12 cellular contexts compared by ENCODE assay signal in genomic region chr17:35315283-35315682, GRCh38. TPM values are rescaled to one million over a fixed set of nuclear protein-coding genes. Genes with fewer than 3 reads are reported as not detected.
DNase-seq lines count a peak whose midpoint lies in the region; TF ChIP-seq lines count a peak whose summit lies in the region.
"Had no signal": no experiment of that assay in that cellular context is flagged by ENCODE, and none has a peak within 500 bp of the region (broad histone marks: within the 10 kb centered on the region; RNA-seq: fewer than 3 reads in every experiment).

No MANE protein-coding gene starts in this region.

- no peak for DNase-seq in activated CD4-positive, alpha-beta T cell treated with anti-CD3 and anti-CD28 coated beads, Interleukin-2, amount 10 ng/mL, durations not matched to agents 24 days and 14 days
- DNase-seq in activated CD4-positive, alpha-beta T cell treated with anti-CD3 and anti-CD28 coated beads for 48 hours, result no peak
- DNase-seq in amniotic stem cell (lab: John Stamatoyannopoulos, UW) (peak; percentile 51), iris pigment epithelial cell (ENCODE audit: low read depth) (peak; percentile 92), tibial nerve (ENCODE audit: low spot score in 2 of 2) (peak in 1 of 2 donors; percentile 22), HAP-1 (ENCODE audit: low spot score in 2 of 2) (no peak), NCI-H2081 treated with DMSO at 0.1 percent for 48 hours (lab: John Stamatoyannopoulos, UW) (no peak)
- DNase-seq in stimulated activated CD8-positive, alpha-beta memory T cell treated with anti-CD3 and anti-CD28 coated beads, Interleukin-4, amount 100 ng/mL, for 48 hours, result no peak
- DNase-seq: caudate nucleus; stimulated activated naive CD4-positive, alpha-beta T cell treated with Interleukin-2 at 50 U/mL for 16 hours; SW 1271 had no signal

- no peak overlapping the region for H3K27ac Mint-ChIP-seq in activated CD4-positive, alpha-beta T cell treated with anti-CD3 and anti-CD28 coated beads, Interleukin-2, amount 10 ng/mL, durations not matched to agents 24 days and 14 days

- no peak overlapping the region for H3K4me3 ChIP-seq in tibial nerve
- H3K4me3 ChIP-seq in HAP-1, result no peak overlapping the region
- H3K4me3 ChIP-seq: A549 had no signal

- no peak for TF ChIP-seq POLR2A in tibial nerve (IDR thresholded peaks at IDR 0.05)

- WGBS in tibial nerve, 2 donors, result 12 to 25% methylated on average over 5 of the region's 5 CpGs

- H3K9me3 ChIP-seq in tibial nerve (no peaks in the 10 kb centered on the region), HAP-1 (no peaks in the 10 kb centered on the region)
- H3K9me3 ChIP-seq: A549 had no signal

- TF ChIP-seq EP300 in tibial nerve (IDR thresholded peaks at IDR 0.05), result no peak

- peak overlapping the region in 3 of 4 donors; percentile 59 to 73 (median 68) for H3K27ac ChIP-seq in tibial nerve
- H3K27ac ChIP-seq: A549 had no signal

- H3K36me3 ChIP-seq in tibial nerve (no peaks in the 10 kb centered on the region), HAP-1 (replicated peaks) (no peaks in the 10 kb centered on the region)

- H3K4me1 ChIP-seq in tibial nerve, result peaks cover 0 to 31% (median 9%) of the 10 kb centered on the region in 4 donors
- no peaks in the 10 kb centered on the region for H3K4me1 ChIP-seq in HAP-1

- intact Hi-C loops in activated CD4-positive, alpha-beta T cell treated with anti-CD3 and anti-CD28 coated beads, Interleukin-2, amount 10 ng/mL, durations not matched to agents 24 days and 14 days (cut with micrococcal nuclease), result no loop called here

- in situ Hi-C loops in HAP-1 (cut with MboI; ENCODE audit: low sequenced_read_pairs), result loop anchor here (10.0 kb wide), 1 partner anchor 60 kb away; no protein-coding TSS in a partner anchor

- H3K36me3 Mint-ChIP-seq in activated CD4-positive, alpha-beta T cell treated with anti-CD3 and anti-CD28 coated beads, Interleukin-2, amount 10 ng/mL, durations not matched to agents 24 days and 14 days (ENCODE audit: low read depth), result peaks cover 7% of the 10 kb centered on the region

- H3K4me1 Mint-ChIP-seq in activated CD4-positive, alpha-beta T cell treated with anti-CD3 and anti-CD28 coated beads, Interleukin-2, amount 10 ng/mL, durations not matched to agents 24 days and 14 days, result peaks cover 39% of the 10 kb centered on the region

- peak overlapping the region; percentile 38 for H3K4me3 Mint-ChIP-seq in activated CD4-positive, alpha-beta T cell treated with anti-CD3 and anti-CD28 coated beads, Interleukin-2, amount 10 ng/mL, durations not matched to agents 24 days and 14 days

- H3K27me3 Mint-ChIP-seq in activated CD4-positive, alpha-beta T cell treated with anti-CD3 and anti-CD28 coated beads, Interleukin-2, amount 10 ng/mL, durations not matched to agents 24 days and 14 days, result peaks cover 2% of the 10 kb centered on the region

- no peaks in the 10 kb centered on the region for H3K27me3 ChIP-seq in tibial nerve
- H3K27me3 ChIP-seq in HAP-1 (ENCODE audit: low read depth), result no peaks in the 10 kb centered on the region

- H3K9me3 Mint-ChIP-seq in activated CD4-positive, alpha-beta T cell treated with anti-CD3 and anti-CD28 coated beads, Interleukin-2, amount 10 ng/mL, durations not matched to agents 24 days and 14 days, result peaks cover 5% of the 10 kb centered on the region

- no peak for TF ChIP-seq CTCF in tibial nerve (IDR thresholded peaks at IDR 0.05)

RNA-seq across cellular contexts. Expression of gene SLFN11, which starts 58.1 kb away (rescaled TPM):
- 72.3 and 73.6 TPM in 2 replicates for total RNA-seq in activated CD4-positive, alpha-beta T cell treated with anti-CD3 and anti-CD28 coated beads, Interleukin-2, amount 10 ng/mL, durations not matched to agents 24 days and 14 days
- 10 to 100 TPM; 46.3 to 55.8 (median 51.1) TPM for total RNA-seq in tibial nerve

Comparison
In these comparisons a context has a peak if more than half of its experiments do, and no peak if none do; other contexts are left out.
1. DNase-seq: peak in amniotic stem cell (single experiment) and iris pigment epithelial cell (single experiment); none in activated CD4-positive, alpha-beta T cell treated with anti-CD3 and anti-CD28 coated beads, Interleukin-2, amount 10 ng/mL, durations not matched to agents 24 days and 14 days (single experiment), activated CD4-positive, alpha-beta T cell treated with anti-CD3 and anti-CD28 coated beads for 48 hours (single experiment), stimulated activated CD8-positive, alpha-beta memory T cell treated with anti-CD3 and anti-CD28 coated beads, Interleukin-4, amount 100 ng/mL, for 48 hours (single experiment), HAP-1 (0 of 2) and NCI-H2081 treated with DMSO at 0.1 percent for 48 hours (single experiment).